In the genomic region with DNA sequence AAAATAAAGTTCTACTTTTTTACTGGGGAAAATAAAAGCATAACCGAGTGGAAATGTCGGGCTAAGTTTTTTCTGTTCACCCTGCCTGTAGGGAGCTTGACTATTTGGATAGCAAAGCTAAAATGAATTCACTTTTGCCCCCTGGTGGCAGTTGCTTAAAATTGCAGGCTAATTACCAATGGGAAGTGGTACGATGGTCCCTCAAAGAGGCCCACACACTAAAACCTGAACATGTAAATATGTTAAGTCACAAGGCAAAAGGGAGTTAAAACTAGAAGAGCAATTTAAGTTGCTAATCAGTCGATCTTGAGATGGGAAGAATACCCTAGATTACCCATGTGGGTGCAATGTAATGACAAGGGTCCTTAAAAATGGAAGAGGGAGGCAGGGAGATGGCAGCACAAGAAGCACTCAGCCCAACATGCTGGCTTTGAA, we compare ENCODE assay signal across 1 cellular context.
TF ChIP-seq lines count a peak whose summit lies in the region.

No MANE protein-coding gene starts in this region.

TF ChIP-seq in HepG2, 621 proteins besides CTCF, POLR2A, EP300 and RAD21 (continued from another document and continues in another):
- TF ChIP-seq, protein P1, sequence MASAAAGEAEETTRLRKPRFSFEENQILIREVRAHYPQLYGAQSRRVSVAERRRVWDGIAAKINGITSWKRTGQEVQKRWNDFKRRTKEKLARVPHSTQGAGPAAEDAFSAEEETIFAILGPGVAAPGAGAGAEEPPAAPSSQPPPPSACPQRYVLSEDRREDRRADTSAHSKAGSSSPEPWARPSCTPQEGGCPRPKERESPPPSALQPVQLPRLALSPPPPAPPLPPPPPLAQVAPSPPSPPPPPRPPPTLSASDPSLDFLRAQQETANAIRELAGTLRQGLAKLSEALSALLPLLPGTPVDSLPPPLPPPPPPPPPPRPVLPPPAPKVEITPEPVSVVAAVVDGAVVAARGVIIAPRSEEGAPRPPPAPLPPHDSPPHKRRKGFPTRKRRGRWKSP (CRISPR knock-in tag; IDR thresholded peaks at IDR 0.05) = no peak
- TF ChIP-seq YY1 (IDR thresholded peaks at IDR 0.05; ENCODE audit: insufficient read depth, insufficient replicate concordance, low read depth, low read length) (no peak), POGZ (CRISPR knock-in tag; IDR thresholded peaks at IDR 0.05) (0 out of 2 replicates have a peak, but pooled peaks have one; percentile 33), MEIS1 (CRISPR knock-in tag; IDR thresholded peaks at IDR 0.05; ENCODE audit: borderline replicate concordance) (0 out of 2 replicates have a peak, but pooled peaks have one; percentile 3), BORCS8-MEF2B (CRISPR knock-in tag; IDR thresholded peaks at IDR 0.05) (no peak), SMC3 (IDR thresholded peaks at IDR 0.05; ENCODE audit: low read length) (peak; percentile 63), ZNF382 (CRISPR knock-in tag; IDR thresholded peaks at IDR 0.05; ENCODE audit: borderline replicate concordance) (no peak), HOXD1 (CRISPR knock-in tag; IDR thresholded peaks at IDR 0.05) (0 out of 2 replicates have a peak, but pooled peaks have one; percentile 6), KDM5A (IDR thresholded peaks at IDR 0.05; ENCODE audit: borderline replicate concordance, low read length) (no peak), ISL2 (CRISPR knock-in tag; IDR thresholded peaks at IDR 0.05) (0 out of 2 replicates have a peak, but pooled peaks have one; percentile 14), BRD4 (CRISPR knock-in tag; IDR thresholded peaks at IDR 0.05) (0 out of 2 replicates have a peak, but pooled peaks have one; percentile 41), ETV5 (CRISPR knock-in tag; IDR thresholded peaks at IDR 0.05; ENCODE audit: borderline replicate concordance) (peak; percentile 20; the same call in 1 of the 2 replicates), NCOA2 (CRISPR knock-in tag; IDR thresholded peaks at IDR 0.05) (no peak), TBL1XR1 (IDR thresholded peaks at IDR 0.05; ENCODE audit: borderline replicate concordance, low read length, partially characterized antibody) (no peak), NFIB (CRISPR knock-in tag; IDR thresholded peaks at IDR 0.05; ENCODE audit: borderline replicate concordance) (no peak), ZNF24 (IDR thresholded peaks at IDR 0.05) (peak; percentile 73; the same call in 1 of the 2 replicates), ZNF251 (CRISPR knock-in tag; IDR thresholded peaks at IDR 0.05) (no peak), NFYC (CRISPR knock-in tag; IDR thresholded peaks at IDR 0.05) (0 out of 2 replicates have a peak, but pooled peaks have one; percentile 6), ZFY (CRISPR knock-in tag; IDR thresholded peaks at IDR 0.05) (peak; percentile 31; the same call in 1 of the 2 replicates), HOXA3 (CRISPR knock-in tag; IDR thresholded peaks at IDR 0.05) (no peak), HNRNPLL (IDR thresholded peaks at IDR 0.05; ENCODE audit: low read depth, low read length, poor library complexity, severe bottlenecking) (no peak), ZNF121 (CRISPR knock-in tag; IDR thresholded peaks at IDR 0.05) (no peak), ZNF317 (CRISPR knock-in tag; IDR thresholded peaks at IDR 0.05) (peak; percentile 34; the same call in 1 of the 2 replicates), FOXA3 (CRISPR knock-in tag; IDR thresholded peaks at IDR 0.05) (0 out of 2 replicates have a peak, but pooled peaks have one; percentile 13), MED1 (CRISPR knock-in tag; IDR thresholded peaks at IDR 0.05) (peak; percentile 40; the same call in 1 of the 2 replicates), STAG1 (CRISPR knock-in tag; IDR thresholded peaks at IDR 0.05) (peak; percentile 62), HNRNPUL1 (IDR thresholded peaks at IDR 0.05; ENCODE audit: low read depth, low read length) (no peak), BRCA1 (CRISPR knock-in tag; IDR thresholded peaks at IDR 0.05) (0 out of 2 replicates have a peak, but pooled peaks have one; percentile 23), ZNF720 (CRISPR knock-in tag; IDR thresholded peaks at IDR 0.05) (no peak), ZMYM2 (CRISPR knock-in tag; IDR thresholded peaks at IDR 0.05) (0 out of 2 replicates have a peak, but pooled peaks have one; percentile 22), TAF15 (IDR thresholded peaks at IDR 0.05; ENCODE audit: low read depth, low read length, poor library complexity, severe bottlenecking) (no peak), ZSCAN20 (CRISPR knock-in tag; IDR thresholded peaks at IDR 0.05; ENCODE audit: borderline replicate concordance) (no peak)
- TF ChIP-seq, protein P2, sequence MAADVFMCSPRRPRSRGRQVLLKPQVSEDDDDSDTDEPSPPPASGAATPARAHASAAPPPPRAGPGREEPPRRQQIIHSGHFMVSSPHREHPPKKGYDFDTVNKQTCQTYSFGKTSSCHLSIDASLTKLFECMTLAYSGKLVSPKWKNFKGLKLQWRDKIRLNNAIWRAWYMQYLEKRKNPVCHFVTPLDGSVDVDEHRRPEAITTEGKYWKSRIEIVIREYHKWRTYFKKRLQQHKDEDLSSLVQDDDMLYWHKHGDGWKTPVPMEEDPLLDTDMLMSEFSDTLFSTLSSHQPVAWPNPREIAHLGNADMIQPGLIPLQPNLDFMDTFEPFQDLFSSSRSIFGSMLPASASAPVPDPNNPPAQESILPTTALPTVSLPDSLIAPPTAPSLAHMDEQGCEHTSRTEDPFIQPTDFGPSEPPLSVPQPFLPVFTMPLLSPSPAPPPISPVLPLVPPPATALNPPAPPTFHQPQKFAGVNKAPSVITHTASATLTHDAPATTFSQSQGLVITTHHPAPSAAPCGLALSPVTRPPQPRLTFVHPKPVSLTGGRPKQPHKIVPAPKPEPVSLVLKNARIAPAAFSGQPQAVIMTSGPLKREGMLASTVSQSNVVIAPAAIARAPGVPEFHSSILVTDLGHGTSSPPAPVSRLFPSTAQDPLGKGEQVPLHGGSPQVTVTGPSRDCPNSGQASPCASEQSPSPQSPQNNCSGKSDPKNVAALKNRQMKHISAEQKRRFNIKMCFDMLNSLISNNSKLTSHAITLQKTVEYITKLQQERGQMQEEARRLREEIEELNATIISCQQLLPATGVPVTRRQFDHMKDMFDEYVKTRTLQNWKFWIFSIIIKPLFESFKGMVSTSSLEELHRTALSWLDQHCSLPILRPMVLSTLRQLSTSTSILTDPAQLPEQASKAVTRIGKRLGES (CRISPR knock-in tag; IDR thresholded peaks at IDR 0.05; ENCODE audit: borderline replicate concordance) = 0 out of 2 replicates have a peak, but pooled peaks have one; percentile 48
- TF ChIP-seq, protein P3, sequence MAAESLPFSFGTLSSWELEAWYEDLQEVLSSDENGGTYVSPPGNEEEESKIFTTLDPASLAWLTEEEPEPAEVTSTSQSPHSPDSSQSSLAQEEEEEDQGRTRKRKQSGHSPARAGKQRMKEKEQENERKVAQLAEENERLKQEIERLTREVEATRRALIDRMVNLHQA (CRISPR knock-in tag; IDR thresholded peaks at IDR 0.05) = no peak
- TF ChIP-seq, protein P4, sequence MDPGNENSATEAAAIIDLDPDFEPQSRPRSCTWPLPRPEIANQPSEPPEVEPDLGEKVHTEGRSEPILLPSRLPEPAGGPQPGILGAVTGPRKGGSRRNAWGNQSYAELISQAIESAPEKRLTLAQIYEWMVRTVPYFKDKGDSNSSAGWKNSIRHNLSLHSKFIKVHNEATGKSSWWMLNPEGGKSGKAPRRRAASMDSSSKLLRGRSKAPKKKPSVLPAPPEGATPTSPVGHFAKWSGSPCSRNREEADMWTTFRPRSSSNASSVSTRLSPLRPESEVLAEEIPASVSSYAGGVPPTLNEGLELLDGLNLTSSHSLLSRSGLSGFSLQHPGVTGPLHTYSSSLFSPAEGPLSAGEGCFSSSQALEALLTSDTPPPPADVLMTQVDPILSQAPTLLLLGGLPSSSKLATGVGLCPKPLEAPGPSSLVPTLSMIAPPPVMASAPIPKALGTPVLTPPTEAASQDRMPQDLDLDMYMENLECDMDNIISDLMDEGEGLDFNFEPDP (CRISPR knock-in tag; conservative IDR thresholded peaks at IDR 0.05) = no peak
- TF ChIP-seq, protein P5, sequence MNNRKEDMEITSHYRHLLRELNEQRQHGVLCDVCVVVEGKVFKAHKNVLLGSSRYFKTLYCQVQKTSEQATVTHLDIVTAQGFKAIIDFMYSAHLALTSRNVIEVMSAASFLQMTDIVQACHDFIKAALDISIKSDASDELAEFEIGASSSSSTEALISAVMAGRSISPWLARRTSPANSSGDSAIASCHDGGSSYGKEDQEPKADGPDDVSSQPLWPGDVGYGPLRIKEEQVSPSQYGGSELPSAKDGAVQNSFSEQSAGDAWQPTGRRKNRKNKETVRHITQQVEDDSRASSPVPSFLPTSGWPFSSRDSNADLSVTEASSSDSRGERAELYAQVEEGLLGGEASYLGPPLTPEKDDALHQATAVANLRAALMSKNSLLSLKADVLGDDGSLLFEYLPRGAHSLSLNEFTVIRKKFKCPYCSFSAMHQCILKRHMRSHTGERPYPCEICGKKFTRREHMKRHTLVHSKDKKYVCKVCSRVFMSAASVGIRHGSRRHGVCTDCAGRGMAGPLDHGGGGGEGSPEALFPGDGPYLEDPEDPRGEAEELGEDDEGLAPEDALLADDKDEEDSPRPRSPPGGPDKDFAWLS (CRISPR knock-in tag; IDR thresholded peaks at IDR 0.05; ENCODE audit: borderline replicate concordance) = 0 out of 2 replicates have a peak, but pooled peaks have one; percentile 20
- TF ChIP-seq, protein P6, sequence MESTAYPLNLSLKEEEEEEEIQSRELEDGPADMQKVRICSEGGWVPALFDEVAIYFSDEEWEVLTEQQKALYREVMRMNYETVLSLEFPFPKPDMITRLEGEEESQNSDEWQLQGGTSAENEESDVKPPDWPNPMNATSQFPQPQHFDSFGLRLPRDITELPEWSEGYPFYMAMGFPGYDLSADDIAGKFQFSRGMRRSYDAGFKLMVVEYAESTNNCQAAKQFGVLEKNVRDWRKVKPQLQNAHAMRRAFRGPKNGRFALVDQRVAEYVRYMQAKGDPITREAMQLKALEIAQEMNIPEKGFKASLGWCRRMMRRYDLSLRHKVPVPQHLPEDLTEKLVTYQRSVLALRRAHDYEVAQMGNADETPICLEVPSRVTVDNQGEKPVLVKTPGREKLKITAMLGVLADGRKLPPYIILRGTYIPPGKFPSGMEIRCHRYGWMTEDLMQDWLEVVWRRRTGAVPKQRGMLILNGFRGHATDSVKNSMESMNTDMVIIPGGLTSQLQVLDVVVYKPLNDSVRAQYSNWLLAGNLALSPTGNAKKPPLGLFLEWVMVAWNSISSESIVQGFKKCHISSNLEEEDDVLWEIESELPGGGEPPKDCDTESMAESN (CRISPR knock-in tag; conservative IDR thresholded peaks at IDR 0.05) = 0 out of 2 replicates have a peak, but pooled peaks have one; percentile 48
- TF ChIP-seq, protein P7, sequence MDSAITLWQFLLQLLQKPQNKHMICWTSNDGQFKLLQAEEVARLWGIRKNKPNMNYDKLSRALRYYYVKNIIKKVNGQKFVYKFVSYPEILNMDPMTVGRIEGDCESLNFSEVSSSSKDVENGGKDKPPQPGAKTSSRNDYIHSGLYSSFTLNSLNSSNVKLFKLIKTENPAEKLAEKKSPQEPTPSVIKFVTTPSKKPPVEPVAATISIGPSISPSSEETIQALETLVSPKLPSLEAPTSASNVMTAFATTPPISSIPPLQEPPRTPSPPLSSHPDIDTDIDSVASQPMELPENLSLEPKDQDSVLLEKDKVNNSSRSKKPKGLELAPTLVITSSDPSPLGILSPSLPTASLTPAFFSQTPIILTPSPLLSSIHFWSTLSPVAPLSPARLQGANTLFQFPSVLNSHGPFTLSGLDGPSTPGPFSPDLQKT (CRISPR knock-in tag; IDR thresholded peaks at IDR 0.05; ENCODE audit: borderline replicate concordance) = no peak
- TF ChIP-seq, protein P8, sequence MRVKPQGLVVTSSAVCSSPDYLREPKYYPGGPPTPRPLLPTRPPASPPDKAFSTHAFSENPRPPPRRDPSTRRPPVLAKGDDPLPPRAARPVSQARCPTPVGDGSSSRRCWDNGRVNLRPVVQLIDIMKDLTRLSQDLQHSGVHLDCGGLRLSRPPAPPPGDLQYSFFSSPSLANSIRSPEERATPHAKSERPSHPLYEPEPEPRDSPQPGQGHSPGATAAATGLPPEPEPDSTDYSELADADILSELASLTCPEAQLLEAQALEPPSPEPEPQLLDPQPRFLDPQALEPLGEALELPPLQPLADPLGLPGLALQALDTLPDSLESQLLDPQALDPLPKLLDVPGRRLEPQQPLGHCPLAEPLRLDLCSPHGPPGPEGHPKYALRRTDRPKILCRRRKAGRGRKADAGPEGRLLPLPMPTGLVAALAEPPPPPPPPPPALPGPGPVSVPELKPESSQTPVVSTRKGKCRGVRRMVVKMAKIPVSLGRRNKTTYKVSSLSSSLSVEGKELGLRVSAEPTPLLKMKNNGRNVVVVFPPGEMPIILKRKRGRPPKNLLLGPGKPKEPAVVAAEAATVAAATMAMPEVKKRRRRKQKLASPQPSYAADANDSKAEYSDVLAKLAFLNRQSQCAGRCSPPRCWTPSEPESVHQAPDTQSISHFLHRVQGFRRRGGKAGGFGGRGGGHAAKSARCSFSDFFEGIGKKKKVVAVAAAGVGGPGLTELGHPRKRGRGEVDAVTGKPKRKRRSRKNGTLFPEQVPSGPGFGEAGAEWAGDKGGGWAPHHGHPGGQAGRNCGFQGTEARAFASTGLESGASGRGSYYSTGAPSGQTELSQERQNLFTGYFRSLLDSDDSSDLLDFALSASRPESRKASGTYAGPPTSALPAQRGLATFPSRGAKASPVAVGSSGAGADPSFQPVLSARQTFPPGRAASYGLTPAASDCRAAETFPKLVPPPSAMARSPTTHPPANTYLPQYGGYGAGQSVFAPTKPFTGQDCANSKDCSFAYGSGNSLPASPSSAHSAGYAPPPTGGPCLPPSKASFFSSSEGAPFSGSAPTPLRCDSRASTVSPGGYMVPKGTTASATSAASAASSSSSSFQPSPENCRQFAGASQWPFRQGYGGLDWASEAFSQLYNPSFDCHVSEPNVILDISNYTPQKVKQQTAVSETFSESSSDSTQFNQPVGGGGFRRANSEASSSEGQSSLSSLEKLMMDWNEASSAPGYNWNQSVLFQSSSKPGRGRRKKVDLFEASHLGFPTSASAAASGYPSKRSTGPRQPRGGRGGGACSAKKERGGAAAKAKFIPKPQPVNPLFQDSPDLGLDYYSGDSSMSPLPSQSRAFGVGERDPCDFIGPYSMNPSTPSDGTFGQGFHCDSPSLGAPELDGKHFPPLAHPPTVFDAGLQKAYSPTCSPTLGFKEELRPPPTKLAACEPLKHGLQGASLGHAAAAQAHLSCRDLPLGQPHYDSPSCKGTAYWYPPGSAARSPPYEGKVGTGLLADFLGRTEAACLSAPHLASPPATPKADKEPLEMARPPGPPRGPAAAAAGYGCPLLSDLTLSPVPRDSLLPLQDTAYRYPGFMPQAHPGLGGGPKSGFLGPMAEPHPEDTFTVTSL (CRISPR knock-in tag; IDR thresholded peaks at IDR 0.05; ENCODE audit: borderline replicate concordance) = no peak
- TF ChIP-seq, protein P9, sequence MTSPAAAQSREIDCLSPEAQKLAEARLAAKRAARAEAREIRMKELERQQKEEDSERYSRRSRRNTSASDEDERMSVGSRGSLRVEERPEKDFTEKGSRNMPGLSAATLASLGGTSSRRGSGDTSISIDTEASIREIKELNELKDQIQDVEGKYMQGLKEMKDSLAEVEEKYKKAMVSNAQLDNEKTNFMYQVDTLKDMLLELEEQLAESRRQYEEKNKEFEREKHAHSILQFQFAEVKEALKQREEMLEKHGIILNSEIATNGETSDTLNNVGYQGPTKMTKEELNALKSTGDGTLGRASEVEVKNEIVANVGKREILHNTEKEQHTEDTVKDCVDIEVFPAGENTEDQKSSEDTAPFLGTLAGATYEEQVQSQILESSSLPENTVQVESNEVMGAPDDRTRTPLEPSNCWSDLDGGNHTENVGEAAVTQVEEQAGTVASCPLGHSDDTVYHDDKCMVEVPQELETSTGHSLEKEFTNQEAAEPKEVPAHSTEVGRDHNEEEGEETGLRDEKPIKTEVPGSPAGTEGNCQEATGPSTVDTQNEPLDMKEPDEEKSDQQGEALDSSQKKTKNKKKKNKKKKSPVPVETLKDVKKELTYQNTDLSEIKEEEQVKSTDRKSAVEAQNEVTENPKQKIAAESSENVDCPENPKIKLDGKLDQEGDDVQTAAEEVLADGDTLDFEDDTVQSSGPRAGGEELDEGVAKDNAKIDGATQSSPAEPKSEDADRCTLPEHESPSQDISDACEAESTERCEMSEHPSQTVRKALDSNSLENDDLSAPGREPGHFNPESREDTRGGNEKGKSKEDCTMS (CRISPR knock-in tag; conservative IDR thresholded peaks at IDR 0.05) = 0 out of 2 replicates have a peak, but pooled peaks have one; percentile 36
